15 cellular contexts compared by ENCODE assay signal in the genomic region with DNA sequence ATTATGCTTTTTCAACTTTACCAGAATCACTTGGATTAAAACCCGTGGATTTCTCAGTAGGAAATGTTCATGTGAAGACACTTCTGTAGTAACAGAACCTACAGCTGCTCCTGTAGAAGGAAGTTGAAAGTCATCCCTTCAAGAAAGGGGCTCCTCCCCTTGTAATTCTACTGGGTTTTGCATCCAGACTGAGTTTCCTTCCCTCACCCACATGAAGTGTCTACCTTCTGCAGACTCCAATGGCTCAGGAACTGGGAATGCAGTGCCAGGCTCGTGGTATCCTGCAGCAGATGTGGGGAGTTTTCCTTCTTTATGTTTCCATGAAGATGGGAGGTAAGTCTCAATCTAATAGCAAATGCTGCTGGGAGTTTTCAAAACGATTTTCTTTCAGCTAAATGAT. TPM values are rescaled to one million over a fixed set of nuclear protein-coding genes. Genes with fewer than 3 reads are reported as not detected.
DNase-seq lines count a peak whose midpoint lies in the region; ATAC-seq and TF ChIP-seq lines count a peak whose summit lies in the region.
"Had no signal": no experiment of that assay in that cellular context is flagged by ENCODE, and none has a peak within 500 bp of the region (broad histone marks: within the 10 kb centered on the region; RNA-seq: fewer than 3 reads in every experiment).

No MANE protein-coding gene starts in this region.

- H3K9ac ChIP-seq in SK-N-MC (ENCODE audit: insufficient read length), result peak overlapping the region; percentile 91
- H3K9ac ChIP-seq: BLaER1 had no signal

- intact Hi-C loops in natural killer cell (cut with micrococcal nuclease), result no loop called here
- intact Hi-C loops in activated T-helper 2 cell treated with anti-CD3 and anti-CD28 coated beads, Interferon-gamma antibody, Interleukin-2, Interleukin-4, amounts not matched to agents 10 μg/mL and 5 μg/mL and 100 μg/mL, durations not matched to agents 14 hours and 24 hours and 36 hours (cut with micrococcal nuclease), result no loop called here

- H3K27ac Mint-ChIP-seq in natural killer cell treated with Interleukin-12 subunit alpha and Interleukin-12 subunit beta and Interleukin-15 and Interleukin-18, amount 100 ng/mL, for 72 hours, result no peak overlapping the region
- no peak overlapping the region for H3K27ac Mint-ChIP-seq in natural killer cell
- H3K27ac Mint-ChIP-seq in activated T-helper 2 cell treated with anti-CD3 and anti-CD28 coated beads, Interferon-gamma antibody, Interleukin-2, Interleukin-4, amounts not matched to agents 10 μg/mL and 5 μg/mL and 100 μg/mL, durations not matched to agents 14 hours and 24 hours and 36 hours, result no peak overlapping the region
- peak overlapping the region in 1 of 2 donors; percentile 82 for H3K27ac Mint-ChIP-seq in stimulated activated naive CD8-positive, alpha-beta T cell treated with anti-CD3 and anti-CD28 coated beads, Interleukin-15, amount 100 ng/mL, for 72 hours
- H3K27ac Mint-ChIP-seq in endothelial cell (ENCODE audit: unreplicated experiment), result no peak overlapping the region

- H3K27me3 Mint-ChIP-seq in natural killer cell treated with Interleukin-12 subunit alpha and Interleukin-12 subunit beta and Interleukin-15 and Interleukin-18, amount 100 ng/mL, for 72 hours, result peaks cover 10 to 11% of the 10 kb centered on the region in 2 donors
- H3K27me3 Mint-ChIP-seq in natural killer cell (ENCODE audit: low read depth in 2 of 2), result peaks cover 0 to 18% of the 10 kb centered on the region in 2 donors
- peaks cover 1% of the 10 kb centered on the region for H3K27me3 Mint-ChIP-seq in activated T-helper 2 cell treated with anti-CD3 and anti-CD28 coated beads, Interferon-gamma antibody, Interleukin-2, Interleukin-4, amounts not matched to agents 10 μg/mL and 5 μg/mL and 100 μg/mL, durations not matched to agents 14 hours and 24 hours and 36 hours (ENCODE audit: low read depth)
- no peaks in the 10 kb centered on the region for H3K27me3 Mint-ChIP-seq in stimulated activated naive CD8-positive, alpha-beta T cell treated with anti-CD3 and anti-CD28 coated beads, Interleukin-15, amount 100 ng/mL, for 72 hours
- no peaks in the 10 kb centered on the region for H3K27me3 Mint-ChIP-seq in endothelial cell (ENCODE audit: unreplicated experiment)

- H3K9me3 Mint-ChIP-seq in natural killer cell treated with Interleukin-12 subunit alpha and Interleukin-12 subunit beta and Interleukin-15 and Interleukin-18, amount 100 ng/mL, for 72 hours, result no peaks in the 10 kb centered on the region
- H3K9me3 Mint-ChIP-seq in natural killer cell (no peaks in the 10 kb centered on the region), endothelial cell (ENCODE audit: unreplicated experiment) (no peaks in the 10 kb centered on the region)
- no peaks in the 10 kb centered on the region for H3K9me3 Mint-ChIP-seq in activated T-helper 2 cell treated with anti-CD3 and anti-CD28 coated beads, Interferon-gamma antibody, Interleukin-2, Interleukin-4, amounts not matched to agents 10 μg/mL and 5 μg/mL and 100 μg/mL, durations not matched to agents 14 hours and 24 hours and 36 hours
- no peaks in the 10 kb centered on the region for H3K9me3 Mint-ChIP-seq in stimulated activated naive CD8-positive, alpha-beta T cell treated with anti-CD3 and anti-CD28 coated beads, Interleukin-15, amount 100 ng/mL, for 72 hours

- no peak for ATAC-seq in natural killer cell treated with Interleukin-12 subunit alpha and Interleukin-12 subunit beta and Interleukin-15 and Interleukin-18, amount 100 ng/mL, for 72 hours
- ATAC-seq in natural killer cell (no peak), GM18868 (IDR thresholded peaks at IDR 0.05; ENCODE audit: unreplicated experiment) (no peak)
- no peak for ATAC-seq in stimulated activated naive CD8-positive, alpha-beta T cell treated with anti-CD3 and anti-CD28 coated beads, Interleukin-15, amount 100 ng/mL, for 72 hours

- H3K36me3 ChIP-seq in SK-N-MC (ENCODE audit: insufficient read depth, low read length), result peaks cover 39% of the 10 kb centered on the region
- H3K36me3 ChIP-seq: BLaER1 had no signal

- peak overlapping the region; percentile 92 for H3K4me3 ChIP-seq in SK-N-MC
- H3K4me3 ChIP-seq: BLaER1 had no signal

- peak overlapping the region; percentile 16 for H3K4me3 Mint-ChIP-seq in natural killer cell treated with Interleukin-12 subunit alpha and Interleukin-12 subunit beta and Interleukin-15 and Interleukin-18, amount 100 ng/mL, for 72 hours
- no peak overlapping the region for H3K4me3 Mint-ChIP-seq in natural killer cell
- H3K4me3 Mint-ChIP-seq in activated T-helper 2 cell treated with anti-CD3 and anti-CD28 coated beads, Interferon-gamma antibody, Interleukin-2, Interleukin-4, amounts not matched to agents 10 μg/mL and 5 μg/mL and 100 μg/mL, durations not matched to agents 14 hours and 24 hours and 36 hours (ENCODE audit: low read depth), result peak overlapping the region; percentile 45
- peak overlapping the region; percentile 42 to 65 for H3K4me3 Mint-ChIP-seq in stimulated activated naive CD8-positive, alpha-beta T cell treated with anti-CD3 and anti-CD28 coated beads, Interleukin-15, amount 100 ng/mL, for 72 hours
- H3K4me3 Mint-ChIP-seq in endothelial cell (ENCODE audit: unreplicated experiment), result no peak overlapping the region

- H3K36me3 Mint-ChIP-seq in natural killer cell treated with Interleukin-12 subunit alpha and Interleukin-12 subunit beta and Interleukin-15 and Interleukin-18, amount 100 ng/mL, for 72 hours, result no peaks in the 10 kb centered on the region
- H3K36me3 Mint-ChIP-seq in natural killer cell, result no peaks in the 10 kb centered on the region
- no peaks in the 10 kb centered on the region for H3K36me3 Mint-ChIP-seq in activated T-helper 2 cell treated with anti-CD3 and anti-CD28 coated beads, Interferon-gamma antibody, Interleukin-2, Interleukin-4, amounts not matched to agents 10 μg/mL and 5 μg/mL and 100 μg/mL, durations not matched to agents 14 hours and 24 hours and 36 hours (ENCODE audit: low read depth)
- no peaks in the 10 kb centered on the region for H3K36me3 Mint-ChIP-seq in endothelial cell (ENCODE audit: low read depth, unreplicated experiment)

- no peaks in the 10 kb centered on the region for H3K4me1 Mint-ChIP-seq in natural killer cell treated with Interleukin-12 subunit alpha and Interleukin-12 subunit beta and Interleukin-15 and Interleukin-18, amount 100 ng/mL, for 72 hours (ENCODE audit: low read depth in 2 of 2)
- H3K4me1 Mint-ChIP-seq in natural killer cell (no peaks in the 10 kb centered on the region), endothelial cell (ENCODE audit: unreplicated experiment) (peaks cover 10% of the 10 kb centered on the region)
- H3K4me1 Mint-ChIP-seq in activated T-helper 2 cell treated with anti-CD3 and anti-CD28 coated beads, Interferon-gamma antibody, Interleukin-2, Interleukin-4, amounts not matched to agents 10 μg/mL and 5 μg/mL and 100 μg/mL, durations not matched to agents 14 hours and 24 hours and 36 hours (ENCODE audit: low read depth), result no peaks in the 10 kb centered on the region
- peaks cover 4% of the 10 kb centered on the region for H3K4me1 Mint-ChIP-seq in stimulated activated naive CD8-positive, alpha-beta T cell treated with anti-CD3 and anti-CD28 coated beads, Interleukin-15, amount 100 ng/mL, for 72 hours

- H3K27ac ChIP-seq in SK-N-MC, result peak overlapping the region; percentile 88
- H3K27ac ChIP-seq: BLaER1, HL-60 had no signal

- no peak for DNase-seq in natural killer cell treated with Interleukin-12 subunit alpha and Interleukin-12 subunit beta and Interleukin-15 and Interleukin-18, amount 100 ng/mL, for 72 hours (ENCODE audit: low spot score)
- DNase-seq in natural killer cell, result no peak
- no peak for DNase-seq in SK-N-MC (ENCODE audit: low read depth, low spot score)
- no peak for DNase-seq in activated T-helper 2 cell treated with anti-CD3 and anti-CD28 coated beads, Interferon-gamma antibody, Interleukin-2, Interleukin-4, amounts not matched to agents 10 μg/mL and 5 μg/mL and 100 μg/mL, durations not matched to agents 14 hours and 24 hours and 36 hours (ENCODE audit: low spot score)
- DNase-seq in stimulated activated naive CD8-positive, alpha-beta T cell treated with anti-CD3 and anti-CD28 coated beads, Interleukin-15, amount 100 ng/mL, for 72 hours, result no peak
- DNase-seq in endothelial cell (ENCODE audit: low spot score), result no peak
- DNase-seq: DMS79 treated with DMSO at 0.1 percent for 48 hours, GOT3, NCI-H1436, NCI-H2029 treated with DMSO at 0.1 percent for 48 hours, NCI-H510A treated with DMSO at 0.1 percent for 48 hours, SHP77 treated with DMSO at 0.1 percent for 48 hours had no signal

- 0 out of 2 replicates have a peak, but pooled peaks cover 1% of the 10 kb centered on the region for H3K9me3 ChIP-seq in SK-N-MC (ENCODE audit: low read depth, low read length)
- H3K9me3 ChIP-seq: BLaER1 had no signal

- TF ChIP-seq CTCF in natural killer cell (IDR thresholded peaks at IDR 0.05) (no peak), endothelial cell (IDR thresholded peaks at IDR 0.05; ENCODE audit: unreplicated experiment) (no peak)

RNA-seq across cellular contexts. Expression of gene OR10G2, which starts 7.9 kb away (rescaled TPM):
- not detected for total RNA-seq in natural killer cell treated with Interleukin-12 subunit alpha and Interleukin-12 subunit beta and Interleukin-15 and Interleukin-18, amount 100 ng/mL, for 72 hours
- total RNA-seq in natural killer cell (not detected), endothelial cell (ENCODE audit: unreplicated experiment) (not detected)
- not detected in 2 replicates for total RNA-seq in activated T-helper 2 cell treated with anti-CD3 and anti-CD28 coated beads, Interferon-gamma antibody, Interleukin-2, Interleukin-4, amounts not matched to agents 10 μg/mL and 5 μg/mL and 100 μg/mL, durations not matched to agents 14 hours and 24 hours and 36 hours

RNA-seq across cellular contexts. Expression of gene OR4E2, which starts 11.0 kb away (rescaled TPM):
- total RNA-seq in natural killer cell treated with Interleukin-12 subunit alpha and Interleukin-12 subunit beta and Interleukin-15 and Interleukin-18, amount 100 ng/mL, for 72 hours, result not detected
- total RNA-seq in natural killer cell, result not detected
- not detected in 2 replicates for total RNA-seq in activated T-helper 2 cell treated with anti-CD3 and anti-CD28 coated beads, Interferon-gamma antibody, Interleukin-2, Interleukin-4, amounts not matched to agents 10 μg/mL and 5 μg/mL and 100 μg/mL, durations not matched to agents 14 hours and 24 hours and 36 hours
- total RNA-seq in endothelial cell (ENCODE audit: unreplicated experiment), result not detected

RNA-seq across cellular contexts. Expression of gene OR4E1, which starts 30.9 kb away (rescaled TPM):
- total RNA-seq in natural killer cell treated with Interleukin-12 subunit alpha and Interleukin-12 subunit beta and Interleukin-15 and Interleukin-18, amount 100 ng/mL, for 72 hours, result not detected
- total RNA-seq in natural killer cell (not detected), endothelial cell (ENCODE audit: unreplicated experiment) (not detected)
- 0.07 TPM in 1 of 2 replicates, not detected in the other for total RNA-seq in activated T-helper 2 cell treated with anti-CD3 and anti-CD28 coated beads, Interferon-gamma antibody, Interleukin-2, Interleukin-4, amounts not matched to agents 10 μg/mL and 5 μg/mL and 100 μg/mL, durations not matched to agents 14 hours and 24 hours and 36 hours

Comparison
In these comparisons a context has a peak if more than half of its experiments do, and no peak if none do; other contexts are left out.
1. H3K4me3 Mint-ChIP-seq: peak in natural killer cell treated with Interleukin-12 subunit alpha and Interleukin-12 subunit beta and Interleukin-15 and Interleukin-18, amount 100 ng/mL, for 72 hours (single experiment), activated T-helper 2 cell treated with anti-CD3 and anti-CD28 coated beads, Interferon-gamma antibody, Interleukin-2, Interleukin-4, amounts not matched to agents 10 μg/mL and 5 μg/mL and 100 μg/mL, durations not matched to agents 14 hours and 24 hours and 36 hours (single experiment) and stimulated activated naive CD8-positive, alpha-beta T cell treated with anti-CD3 and anti-CD28 coated beads, Interleukin-15, amount 100 ng/mL, for 72 hours (2 of 2); none in natural killer cell (single experiment) and endothelial cell (single experiment).